In genomic region chr1:169148472-169149252, GRCh38 we compare ENCODE assay signal across 15 cellular contexts. TPM values are rescaled to one million over a fixed set of nuclear protein-coding genes. Genes with fewer than 3 reads are reported as not detected.
DNase-seq lines count a peak whose midpoint lies in the region; ATAC-seq, FAIRE-seq and TF ChIP-seq lines count a peak whose summit lies in the region.
"Had no signal": no experiment of that assay in that cellular context is flagged by ENCODE, and none has a peak within 500 bp of the region (broad histone marks: within the 10 kb centered on the region; RNA-seq: fewer than 3 reads in every experiment).

No MANE protein-coding gene starts in this region.

- H3K4me3 ChIP-seq in SK-N-SH (ENCODE audit: low read depth in 2 of 2, low read length in 1 of 2): no peak overlapping the region
- no peak overlapping the region for H3K4me3 ChIP-seq in kidney (ENCODE audit: low read length in 2 of 2)
- H3K4me3 ChIP-seq in Karpas-422 (ENCODE audit: low read length): no peak overlapping the region
- no peak overlapping the region for H3K4me3 ChIP-seq in neuronal stem cell (ENCODE audit: low read length in 2 of 2)
- H3K4me3 ChIP-seq: lower lobe of right lung had no signal

- no peak overlapping the region for H3K14ac ChIP-seq in neuronal stem cell (ENCODE audit: low read length)

- H3K9ac ChIP-seq in SK-N-SH (no peak overlapping the region), kidney (ENCODE audit: low read length in 2 of 2) (no peak overlapping the region), Karpas-422 (ENCODE audit: low read length) (no peak overlapping the region), neuronal stem cell (ENCODE audit: low read depth, low read length, poor library complexity) (no peak overlapping the region)

- H3K4ac ChIP-seq in neuronal stem cell (ENCODE audit: low read length): no peak overlapping the region

- DNase-seq in SK-N-SH (no peak), kidney (no peak), NCI-H2029 treated with DMSO at 0.1 percent for 48 hours (lab: John Stamatoyannopoulos, UW) (no peak), Karpas-422 (no peak), neuronal stem cell (ENCODE audit: low spot score) (no peak)
- DNase-seq: 8988T; activated CD8-positive, alpha-beta memory T cell treated with anti-CD3 and anti-CD28 coated beads, Interleukin-2, amount 50 U/mL, for 4 hours; foreskin melanocyte; lower lobe of right lung; NCI-H446; RPMI8226 had no signal

- H3K79me2 ChIP-seq in SK-N-SH (ENCODE audit: insufficient read depth) (no peaks in the 10 kb centered on the region), Karpas-422 (ENCODE audit: low read length) (no peaks in the 10 kb centered on the region)

- intact Hi-C loops in kidney (cut with DNase I): no loop called here

- no peak overlapping the region for H2AFZ ChIP-seq in SK-N-SH (ENCODE audit: low read depth)
- no peak overlapping the region for H2AFZ ChIP-seq in Karpas-422 (ENCODE audit: low read length)
- no peak overlapping the region for H2AFZ ChIP-seq in neuronal stem cell (ENCODE audit: low read length)

- no peak overlapping the region for H3K4me2 ChIP-seq in SK-N-SH
- no peak overlapping the region for H3K4me2 ChIP-seq in Karpas-422 (ENCODE audit: low read depth, low read length, poor library complexity, severe bottlenecking)
- no peak overlapping the region for H3K4me2 ChIP-seq in neuronal stem cell (ENCODE audit: insufficient read depth, low read length, poor library complexity, severe bottlenecking)

- H3K9me3 ChIP-seq in SK-N-SH (no peaks in the 10 kb centered on the region), kidney (ENCODE audit: control insufficient read depth in 1 of 2, low read length in 2 of 2) (no peaks in the 10 kb centered on the region), Karpas-422 (ENCODE audit: low read length) (no peaks in the 10 kb centered on the region), neuronal stem cell (replicated peaks in 1 of 2; ENCODE audit: control insufficient read depth in 2 of 2, insufficient read depth in 1 of 2, low read depth in 1 of 2, low read length in 2 of 2) (no peaks in the 10 kb centered on the region)
- H3K9me3 ChIP-seq: lower lobe of right lung had no signal

- TF ChIP-seq EP300 in SK-N-SH (IDR thresholded peaks at IDR 0.05; ENCODE audit: borderline replicate concordance in 1 of 2, low read depth in 1 of 2, low read length in 1 of 2): no peak

- POLR2A ChIA-PET in SK-N-SH (lab: Yijun Ruan, JAX): no interaction called here

- 88% methylated on average over 5 of the region's 5 CpGs for WGBS in SK-N-SH (ENCODE audit: low lambda C conversion rate)
- WGBS in neuronal stem cell (ENCODE audit: extremely low coverage in 2 of 2, insufficient read length in 2 of 2, insufficient replicate concordance in 1 of 2), 2 donors: no CpG with 5 or more reads among the region's 5 CpGs

- no peak overlapping the region for H2BK12ac ChIP-seq in neuronal stem cell (ENCODE audit: low read length)

- H4K20me1 ChIP-seq in SK-N-SH (ENCODE audit: insufficient read depth) (no peaks in the 10 kb centered on the region), Karpas-422 (ENCODE audit: insufficient read depth, low read depth, low read length) (0 out of 2 replicates have a peak, but pooled peaks cover 4% of the 10 kb centered on the region)

- H3K79me1 ChIP-seq in neuronal stem cell (ENCODE audit: low read depth, low read length): no peaks in the 10 kb centered on the region

- no peak overlapping the region for H3K27ac ChIP-seq in SK-N-SH (ENCODE audit: low read depth in 2 of 2, low read length in 1 of 2)
- H3K27ac ChIP-seq in kidney (ENCODE audit: low read depth in 2 of 2, low read length in 2 of 2): peak overlapping the region; percentile 69 to 87
- no peak overlapping the region for H3K27ac ChIP-seq in Karpas-422 (ENCODE audit: low read length)
- H3K27ac ChIP-seq in neuronal stem cell (replicated peaks; ENCODE audit: low read length): no peak overlapping the region
- H3K27ac ChIP-seq: lower lobe of right lung had no signal

- CTCF ChIA-PET in SK-N-SH (lab: Yijun Ruan, JAX): no interaction called here

- H3K4me1 ChIP-seq in SK-N-SH (ENCODE audit: control insufficient read depth in 1 of 2, insufficient read depth in 2 of 2, low read depth in 1 of 2, low read length in 1 of 2): no peaks in the 10 kb centered on the region
- peaks cover 7 to 36% of the 10 kb centered on the region in 2 donors for H3K4me1 ChIP-seq in kidney (ENCODE audit: control insufficient read depth in 1 of 2, insufficient read depth in 1 of 2, low read depth in 1 of 2, low read length in 2 of 2)
- H3K4me1 ChIP-seq in Karpas-422 (ENCODE audit: low read length): no peaks in the 10 kb centered on the region
- peaks cover 0 to 4% of the 10 kb centered on the region in 2 donors for H3K4me1 ChIP-seq in neuronal stem cell (ENCODE audit: control insufficient read depth in 2 of 2, insufficient read depth in 1 of 2, low read depth in 1 of 2, low read length in 2 of 2)
- H3K4me1 ChIP-seq: lower lobe of right lung had no signal

- H4K91ac ChIP-seq in neuronal stem cell (ENCODE audit: low read depth, low read length, poor library complexity): no peak overlapping the region

- no peaks in the 10 kb centered on the region for H3F3A ChIP-seq in SK-N-SH (replicated peaks; ENCODE audit: insufficient read depth)

- peak; percentile 27; the same call in 1 of the 3 replicates for ATAC-seq in SK-N-SH treated with all-trans-retinoic acid at 6 μM for 48 hours
- ATAC-seq in HG03457 (IDR thresholded peaks at IDR 0.05; ENCODE audit: unreplicated experiment): peak; percentile 70
- no peak for ATAC-seq in GM18868 (IDR thresholded peaks at IDR 0.05; ENCODE audit: unreplicated experiment)

- TF ChIP-seq RAD21 in SK-N-SH (IDR thresholded peaks at IDR 0.05; ENCODE audit: low read length): no peak

- H3K36me3 ChIP-seq in SK-N-SH (replicated peaks in 1 of 2; ENCODE audit: control insufficient read depth in 1 of 2, insufficient read depth in 2 of 2, low read length in 1 of 2): peaks cover 0 to 4% of the 10 kb centered on the region in 2 experiments
- H3K36me3 ChIP-seq in kidney (ENCODE audit: control insufficient read depth in 1 of 2, insufficient read depth in 2 of 2, low read length in 2 of 2): no peaks in the 10 kb centered on the region
- H3K36me3 ChIP-seq in Karpas-422 (ENCODE audit: insufficient read depth, low read length): no peaks in the 10 kb centered on the region
- no peaks in the 10 kb centered on the region for H3K36me3 ChIP-seq in neuronal stem cell (replicated peaks in 1 of 2; ENCODE audit: control insufficient read depth in 2 of 2, insufficient read depth in 2 of 2, low read length in 2 of 2)
- H3K36me3 ChIP-seq: lower lobe of right lung had no signal

- no peak overlapping the region for H2BK120ac ChIP-seq in neuronal stem cell (ENCODE audit: low read depth, low read length)

- H3K23ac ChIP-seq in neuronal stem cell (ENCODE audit: low read depth, low read length, poor library complexity): no peak overlapping the region

- H3K9me2 ChIP-seq in SK-N-SH: no peaks in the 10 kb centered on the region
- H3K9me2 ChIP-seq in Karpas-422 (replicated peaks; ENCODE audit: insufficient read depth, low read length): no peaks in the 10 kb centered on the region

- H4K8ac ChIP-seq in neuronal stem cell (ENCODE audit: low read depth, low read length): no peak overlapping the region

- no peak overlapping the region for H2AK5ac ChIP-seq in neuronal stem cell (ENCODE audit: low read depth, low read length)

- peak; percentile 68 for FAIRE-seq in kidney (lab: Jason Lieb, UNC)
- FAIRE-seq: D721Med had no signal

- H3K27me3 ChIP-seq in SK-N-SH (ENCODE audit: insufficient read depth) (no peaks in the 10 kb centered on the region), Karpas-422 (ENCODE audit: low read length) (no peaks in the 10 kb centered on the region), neuronal stem cell (ENCODE audit: control insufficient read depth in 3 of 3, insufficient read depth in 3 of 3, low read depth in 1 of 3, low read length in 3 of 3) (no peaks in the 10 kb centered on the region)

- no peak overlapping the region for H2BK15ac ChIP-seq in neuronal stem cell (ENCODE audit: low read length)

- H2BK5ac ChIP-seq in neuronal stem cell (ENCODE audit: low read length): no peak overlapping the region

- no peak for TF ChIP-seq CTCF in SK-N-SH (IDR thresholded peaks at IDR 0.05)
- no peak for TF ChIP-seq CTCF in kidney (IDR thresholded peaks at IDR 0.05; ENCODE audit: borderline replicate concordance, extremely low read depth, insufficient read depth)

- no peak overlapping the region for H3K18ac ChIP-seq in neuronal stem cell (ENCODE audit: low read length)

TF ChIP-seq in SK-N-SH treated with all-trans-retinoic acid at 6 μM for 48 hours, 23 proteins besides CTCF, POLR2A, EP300 and RAD21:
- no peak for TF ChIP-seq ZFP3 (CRISPR knock-in tag; IDR thresholded peaks at IDR 0.05)

TF ChIP-seq in SK-N-SH, 30 proteins besides CTCF, POLR2A, EP300 and RAD21 (continues in another document):
- no peak for TF ChIP-seq MXI1 (IDR thresholded peaks at IDR 0.05; ENCODE audit: low read depth, low read length)
- TF ChIP-seq IRF3 (IDR thresholded peaks at IDR 0.05; ENCODE audit: low read depth, low read length): no peak
- TF ChIP-seq ELF1 (IDR thresholded peaks at IDR 0.05): no peak
- TF ChIP-seq SMC3 (IDR thresholded peaks at IDR 0.05; ENCODE audit: low read depth, low read length): no peak
- TF ChIP-seq TAF1 (IDR thresholded peaks at IDR 0.05; ENCODE audit: borderline replicate concordance, low read depth, low read length): no peak

RNA-seq across cellular contexts. Expression of gene ATP1B1, which starts 42.2 kb away (rescaled TPM):
- 49.5 and 52.7 TPM in 2 replicates for polyA plus RNA-seq in SK-N-SH (2012; rRNA removed)
- polyA plus RNA-seq in SK-N-SH (2012; cell fraction: cytosol; rRNA removed): 64.4 and 75.2 TPM in 2 replicates
- 18.5 and 36.8 TPM in 2 replicates for polyA plus RNA-seq in SK-N-SH (2012; cell fraction: nucleus; rRNA removed)
- 686 TPM for total RNA-seq in kidney
- 1,441 TPM for polyA plus RNA-seq in kidney (ENCODE audit: insufficient read depth, low read depth, low replicate concordance)
- not detected in 2 replicates for total RNA-seq in Karpas-422 (2014; rRNA removed; shearing (Covaris generic); ENCODE audit: low replicate concordance)
- polyA plus RNA-seq in neuronal stem cell (2013, experiment 1 of 2): 33.8 TPM
- 36.7 TPM for polyA plus RNA-seq in neuronal stem cell (2013, experiment 2 of 2)

Comparison
In these comparisons a context has a peak if more than half of its experiments do, and no peak if none do; other contexts are left out.
1. H3K27ac ChIP-seq: peak in kidney (2 of 2); none in SK-N-SH (0 of 2), Karpas-422 (single experiment) and neuronal stem cell (single experiment).
2. RNA of gene ATP1B1, which starts 42.2 kb away (total RNA-seq): 686 TPM in kidney (single experiment); not detected in Karpas-422; every median in the first group is over 100 times any median in the second.